ENCODE assay signal across 1 cellular context in genomic region chr12:6850796-6851152, GRCh38.
TF ChIP-seq lines count a peak whose summit lies in the region.

No MANE protein-coding gene starts in this region.

TF ChIP-seq in WTC11, 78 proteins besides CTCF, POLR2A, EP300 and RAD21 (continued from another document):
- no peak for TF ChIP-seq AFF4 (CRISPR knock-in tag; IDR thresholded peaks at IDR 0.05; ENCODE audit: borderline replicate concordance)
- TF ChIP-seq ZNF281 (CRISPR knock-in tag; IDR thresholded peaks at IDR 0.05), result no peak
- TF ChIP-seq HMGA2 (CRISPR knock-in tag; IDR thresholded peaks at IDR 0.05), result no peak
- no peak for TF ChIP-seq ZMAT4 (CRISPR knock-in tag; IDR thresholded peaks at IDR 0.05)
- TF ChIP-seq TCF7 (CRISPR knock-in tag; IDR thresholded peaks at IDR 0.05; ENCODE audit: low read depth), result no peak
- no peak for TF ChIP-seq FOXJ3 (CRISPR knock-in tag; IDR thresholded peaks at IDR 0.05; ENCODE audit: borderline replicate concordance)
- no peak for TF ChIP-seq ZNF396 (CRISPR knock-in tag; IDR thresholded peaks at IDR 0.05; ENCODE audit: borderline replicate concordance)
- TF ChIP-seq GABPB1 (CRISPR knock-in tag; IDR thresholded peaks at IDR 0.05), result no peak
- TF ChIP-seq CREB1 (CRISPR knock-in tag; IDR thresholded peaks at IDR 0.05), result no peak; the same call in 1 of the 2 replicates
- no peak for TF ChIP-seq FOXK1 (CRISPR knock-in tag; IDR thresholded peaks at IDR 0.05)
- TF ChIP-seq ATF6 (CRISPR knock-in tag; IDR thresholded peaks at IDR 0.05), result no peak
- no peak for TF ChIP-seq NR3C1 (CRISPR knock-in tag; conservative IDR thresholded peaks at IDR 0.05; ENCODE audit: low read depth)
TF ChIP-seq in WTC11: peak in this region for 0.
